10 cellular contexts compared by ENCODE assay signal in genomic region chr12:11762723-11763326, GRCh38.
DNase-seq lines count a peak whose midpoint lies in the region; ATAC-seq and TF ChIP-seq lines count a peak whose summit lies in the region.
"Had no signal": no experiment of that assay in that cellular context is flagged by ENCODE, and none has a peak within 500 bp of the region (broad histone marks: within the 10 kb centered on the region; RNA-seq: fewer than 3 reads in every experiment).

No MANE protein-coding gene starts in this region.

- H3K36me3 ChIP-seq in colonic mucosa = no peaks in the 10 kb centered on the region
- peaks cover 8% of the 10 kb centered on the region for H3K36me3 ChIP-seq in thymus (ENCODE audit: control insufficient read depth, insufficient read depth)

- H3K9me3 ChIP-seq in colonic mucosa (no peaks in the 10 kb centered on the region), thymus (ENCODE audit: control insufficient read depth) (no peaks in the 10 kb centered on the region)

- no peaks in the 10 kb centered on the region for H3K27me3 Mint-ChIP-seq in activated T-cell treated with anti-CD3 and anti-CD28 coated beads, Interleukin-2, amount 50 U/mL, for 24 hours
- H3K27me3 Mint-ChIP-seq: activated naive CD8-positive, alpha-beta T cell treated with anti-CD3 and anti-CD28 coated beads, Interleukin-2, amount 10 ng/mL, durations not matched to agents 7 days and 5 days had no signal

- TF ChIP-seq CTCF in colonic mucosa (IDR thresholded peaks at IDR 0.05) = no peak

- peak overlapping the region; percentile 10 for H3K4me3 Mint-ChIP-seq in activated T-cell treated with anti-CD3 and anti-CD28 coated beads, Interleukin-2, amount 50 U/mL, for 24 hours
- H3K4me3 Mint-ChIP-seq: activated naive CD8-positive, alpha-beta T cell treated with anti-CD3 and anti-CD28 coated beads, Interleukin-2, amount 10 ng/mL, durations not matched to agents 7 days and 5 days had no signal

- H3K4me3 ChIP-seq in colonic mucosa (no peak overlapping the region), thymus (ENCODE audit: low read length) (no peak overlapping the region)

- H3K4me1 Mint-ChIP-seq in activated T-cell treated with anti-CD3 and anti-CD28 coated beads, Interleukin-2, amount 50 U/mL, for 24 hours (ENCODE audit: low read depth) = peaks cover 92% of the 10 kb centered on the region

- DNase-seq in activated T-cell treated with anti-CD3 and anti-CD28 coated beads, Interleukin-2, amount 50 U/mL, for 24 hours = no peak
- DNase-seq in activated T-cell treated with anti-CD3 and anti-CD28 coated beads for 4 hours (no peak), colonic mucosa (no peak), NCI-H446 treated with DMSO at 0.1 percent for 48 hours (lab: John Stamatoyannopoulos, UW) (no peak), activated gamma-delta T cell (lab: John Stamatoyannopoulos, UW) (no peak), H4 (ENCODE audit: low spot score) (no peak)
- DNase-seq: activated naive CD8-positive, alpha-beta T cell treated with anti-CD3 and anti-CD28 coated beads, Interleukin-2, amount 10 ng/mL, durations not matched to agents 7 days and 5 days; NCI-H526 had no signal

- H3K27ac Mint-ChIP-seq in activated T-cell treated with anti-CD3 and anti-CD28 coated beads, Interleukin-2, amount 50 U/mL, for 24 hours = peak overlapping the region; percentile 90
- H3K27ac Mint-ChIP-seq: activated naive CD8-positive, alpha-beta T cell treated with anti-CD3 and anti-CD28 coated beads, Interleukin-2, amount 10 ng/mL, durations not matched to agents 7 days and 5 days had no signal

- no peak overlapping the region for H3K9ac ChIP-seq in colonic mucosa (ENCODE audit: low read depth in 2 of 2, low read length in 2 of 2)

- H3K27me3 ChIP-seq in colonic mucosa (no peaks in the 10 kb centered on the region), thymus (ENCODE audit: control insufficient read depth, insufficient read depth) (no peaks in the 10 kb centered on the region)

- peak overlapping the region; percentile 30 for H3K27ac ChIP-seq in colonic mucosa
- peak overlapping the region; percentile 3 for H3K27ac ChIP-seq in thymus (ENCODE audit: low read depth)

- H3K9me3 Mint-ChIP-seq in activated T-cell treated with anti-CD3 and anti-CD28 coated beads, Interleukin-2, amount 50 U/mL, for 24 hours = no peaks in the 10 kb centered on the region
- H3K9me3 Mint-ChIP-seq: activated naive CD8-positive, alpha-beta T cell treated with anti-CD3 and anti-CD28 coated beads, Interleukin-2, amount 10 ng/mL, durations not matched to agents 7 days and 5 days had no signal

- H3K4me1 ChIP-seq in colonic mucosa (peaks cover 11% of the 10 kb centered on the region), thymus (ENCODE audit: control insufficient read depth, insufficient read depth, low read length) (peaks cover 63% of the 10 kb centered on the region)

- H3K36me3 Mint-ChIP-seq in activated T-cell treated with anti-CD3 and anti-CD28 coated beads, Interleukin-2, amount 50 U/mL, for 24 hours (ENCODE audit: low read depth) = peaks cover 62% of the 10 kb centered on the region

- WGBS in thymus = 82% methylated on average over 9 of the region's 9 CpGs

- intact Hi-C loops in colonic mucosa (cut with DNase I) = no loop called here

- ATAC-seq in HG03159 (IDR thresholded peaks at IDR 0.05; ENCODE audit: unreplicated experiment) = peak; percentile 28
